In the genomic region with DNA sequence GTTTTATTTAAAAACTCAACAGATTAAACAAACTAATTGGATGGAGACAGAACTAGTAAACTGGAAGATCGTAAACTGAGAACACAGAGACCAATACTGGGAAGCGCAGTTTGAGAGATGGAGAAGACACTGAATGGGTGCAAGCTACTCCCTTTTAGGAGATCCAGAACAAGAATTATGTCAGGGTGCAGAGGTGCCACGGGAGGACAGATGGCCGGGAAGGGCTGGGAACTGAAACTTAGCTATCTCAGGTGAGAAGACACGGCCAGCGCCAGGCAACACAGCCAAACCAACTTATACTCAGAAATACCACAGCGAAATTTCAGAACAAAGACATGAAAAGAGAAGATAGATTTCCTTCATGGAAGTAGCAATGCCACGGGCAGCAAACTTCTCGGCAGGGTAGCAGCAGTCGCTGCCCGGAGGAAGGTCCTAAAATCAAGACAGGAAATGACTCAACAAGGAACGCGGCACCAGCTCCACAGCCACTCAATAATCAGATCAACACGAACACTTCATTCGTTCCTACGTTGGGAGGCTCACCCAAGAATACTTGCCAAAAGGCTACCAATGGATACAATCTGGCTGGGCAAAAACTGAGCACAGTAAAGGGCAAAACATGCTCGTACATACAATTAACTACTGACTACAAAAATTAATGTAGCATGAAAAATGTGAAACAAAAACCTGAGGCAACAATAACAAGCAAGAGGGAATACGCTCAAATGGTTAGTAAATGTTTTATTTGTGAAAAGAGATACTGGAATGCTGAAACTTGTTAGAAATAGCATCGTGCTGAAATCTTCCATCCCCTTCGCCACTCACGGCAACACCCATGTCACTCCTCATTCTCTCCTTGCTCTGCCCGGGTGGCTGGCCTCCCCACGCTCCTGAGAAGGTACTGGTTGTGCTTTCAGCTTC, we compare ENCODE assay signal across 9 cellular contexts. TPM values are rescaled to one million over a fixed set of nuclear protein-coding genes. Genes with fewer than 3 reads are reported as not detected.
DNase-seq lines count a peak whose midpoint lies in the region; ATAC-seq, FAIRE-seq and TF ChIP-seq lines count a peak whose summit lies in the region.
"Had no signal": no experiment of that assay in that cellular context is flagged by ENCODE, and none has a peak within 500 bp of the region (broad histone marks: within the 10 kb centered on the region; RNA-seq: fewer than 3 reads in every experiment).

No MANE protein-coding gene starts in this region.

- CTCF ChIA-PET in K562 (lab: Yijun Ruan, JAX; ENCODE audit: low intra/inter-chr PET ratio) = no interaction called here

- TF ChIP-seq RAD21 in K562 (CRISPR knock-in tag; conservative IDR thresholded peaks at IDR 0.05 in 1 of 2, IDR thresholded peaks at IDR 0.05 in 1 of 2) = no peak

- H3K9me3 ChIP-seq in NT2/D1 (ENCODE audit: insufficient read depth, low read length) (no peaks in the 10 kb centered on the region), K562 (replicated peaks; ENCODE audit: control insufficient read depth, insufficient read depth, low read depth, low read length) (no peaks in the 10 kb centered on the region), uterus (no peaks in the 10 kb centered on the region)

- peak; percentile 64 for ATAC-seq in K562

- peak overlapping the region; percentile 90 for H3K4me3 Mint-ChIP-seq in mesothelial cell of epicardium

- TF ChIP-seq CTCF in K562 (IDR thresholded peaks at IDR 0.05 in 2 of 3, conservative IDR thresholded peaks at IDR 0.05 in 1 of 3; ENCODE audit: insufficient read depth in 2 of 3, low read depth in 1 of 3, low read length in 3 of 3) (no peak), mesothelial cell of epicardium (IDR thresholded peaks at IDR 0.05; ENCODE audit: unreplicated experiment) (no peak), uterus (IDR thresholded peaks at IDR 0.05) (no peak)

- intact Hi-C loops in K562 (cut with micrococcal nuclease) = no loop called here
- intact Hi-C loops in uterus (cut with DNase I; ENCODE audit: low total_unique reads) = no loop called here

- H3K9ac ChIP-seq in NT2/D1 (ENCODE audit: insufficient read length, low read depth) (peak overlapping the region; percentile 50), K562 (ENCODE audit: insufficient read depth in 1 of 2, low read depth in 2 of 2, low read length in 2 of 2) (peak overlapping the region; percentile 87 to 95; a peak in 3 of 4 replicates)

- peaks cover 13% of the 10 kb centered on the region for H4K20me1 ChIP-seq in K562 (replicated peaks; ENCODE audit: control insufficient read depth, insufficient read depth, low read length)

- H3K4me1 ChIP-seq in NT2/D1 (ENCODE audit: insufficient read depth, insufficient read length) = peaks cover 6% of the 10 kb centered on the region
- peaks cover 25 to 29% of the 10 kb centered on the region in 2 experiments; a peak in 4 of 5 replicates for H3K4me1 ChIP-seq in K562 (replicated peaks in 1 of 2; ENCODE audit: control insufficient read depth in 2 of 2, insufficient read depth in 2 of 2, low read length in 2 of 2)
- no peaks in the 10 kb centered on the region for H3K4me1 ChIP-seq in uterus

- peak overlapping the region; percentile 53 for H3K27ac Mint-ChIP-seq in mesothelial cell of epicardium

- H3K27ac ChIP-seq in K562 (ENCODE audit: extremely low read depth, low read depth, low read length) (peak overlapping the region; percentile 98), uterus (no peak overlapping the region)

- H3K36me3 ChIP-seq in NT2/D1 (ENCODE audit: insufficient read depth, insufficient read length, low read length) (peaks cover 36% of the 10 kb centered on the region), K562 (ENCODE audit: control insufficient read depth, insufficient read depth, low read length) (peaks cover 31% of the 10 kb centered on the region; the same call in 2 of the 3 replicates), uterus (no peaks in the 10 kb centered on the region)

- DNase-seq in SKM-1 treated with dmso at 0.1 percent for 144 hours (lab: John Stamatoyannopoulos, UW; ENCODE audit: unreplicated experiment) (peak; percentile 36), SKM-1 (lab: John Stamatoyannopoulos, UW; ENCODE audit: unreplicated experiment) (no peak), NT2/D1 (ENCODE audit: low read depth, low spot score) (no peak), K562 (ENCODE audit: extremely low read depth in 1 of 4, low spot score in 3 of 4) (peak in 2 of 4 experiments; percentile 52 to 74), mesothelial cell of epicardium (ENCODE audit: low spot score in 2 of 2, unreplicated experiment in 2 of 2) (no peak), uterus (no peak), GM19240 (ENCODE audit: insufficient read length, low spot score) (no peak), NCI-H510A treated with DMSO at 0.1 percent for 48 hours (lab: John Stamatoyannopoulos, UW) (no peak)

- H3K4me3 ChIP-seq in NT2/D1 (ENCODE audit: insufficient read length, low read depth) (peak overlapping the region; percentile 91), K562 (peak overlapping the region; percentile 82), uterus (no peak overlapping the region)

- peaks cover 34% of the 10 kb centered on the region for H3K4me1 Mint-ChIP-seq in mesothelial cell of epicardium

- POLR2A ChIA-PET in K562 (lab: Yijun Ruan, JAX) = interaction anchor here (0.7 to 1.0 kb wide), 2 partner anchors 33 to 48 kb away, joined by 3 to 4 read pairs; no protein-coding TSS in a partner anchor

- no TSS peak for BruUV-seq in K562 (replicated peaks; lab: Mats Ljungman, UMichigan)

- H3K27me3 Mint-ChIP-seq in mesothelial cell of epicardium (ENCODE audit: low read depth) = no peaks in the 10 kb centered on the region

- 2% methylated on average over 18 of the region's 23 CpGs for WGBS in K562 (ENCODE audit: insufficient coverage, low coverage, missing lambda C conversion rate)

- H3K36me3 Mint-ChIP-seq in mesothelial cell of epicardium = peaks cover 17% of the 10 kb centered on the region

- peaks cover 61% of the 10 kb centered on the region for H3K79me2 ChIP-seq in K562 (ENCODE audit: control insufficient read depth, insufficient read depth, low read length)

- in situ Hi-C loops in K562 (cut with MboI) = no loop called here

- peak; percentile 81 for FAIRE-seq in K562 (lab: Jason Lieb, UNC)
- FAIRE-seq: colon had no signal

- H3K27me3 ChIP-seq in NT2/D1 (ENCODE audit: insufficient read depth, insufficient read length) (no peaks in the 10 kb centered on the region), K562 (ENCODE audit: control insufficient read depth in 2 of 2, insufficient read depth in 2 of 2, low read length in 2 of 2) (no peaks in the 10 kb centered on the region), uterus (no peaks in the 10 kb centered on the region)

- no peaks in the 10 kb centered on the region for H3K9me3 Mint-ChIP-seq in mesothelial cell of epicardium

- TF ChIP-seq POLR2A in K562 (conservative IDR thresholded peaks at IDR 0.05) = peak; percentile 59
- no peak for TF ChIP-seq POLR2A in uterus (IDR thresholded peaks at IDR 0.05)

- no peak overlapping the region for H2AFZ ChIP-seq in K562 (ENCODE audit: low read depth, low read length)

- H3K4me2 ChIP-seq in K562 (ENCODE audit: insufficient read depth, low read length) = peak overlapping the region; percentile 94

- no peak; the same call in 1 of the 2 replicates for TF ChIP-seq EP300 in K562 (IDR thresholded peaks at IDR 0.05; ENCODE audit: low read length)

- peaks cover 5% of the 10 kb centered on the region for H3K9me1 ChIP-seq in K562 (ENCODE audit: control insufficient read depth, insufficient read depth, low read length)

RNA-seq across cellular contexts. Expression of a gene that starts 2.2 kb away (rescaled TPM):
- total RNA-seq in K562 (2011; cell fraction: chromatin; rRNA removed; ENCODE audit: low replicate concordance) = 8.1 and 11.5 TPM in 2 replicates
- 4.9 and 5.3 TPM in 2 replicates for total RNA-seq in K562 (2011; cell fraction: nucleolus; rRNA removed)
- total RNA-seq in K562 (2011; cell fraction: nucleoplasm; rRNA removed) = 4.6 and 5.2 TPM in 2 replicates
- total RNA-seq in K562 (2014; rRNA removed) (1.00 and 2.2 TPM in 2 replicates), K562 (2014; rRNA removed; fragmentation: Illumina TruSeq; extraction: Trizol) (1.3 and 1.5 TPM in 2 replicates), K562 (2015; rRNA removed; fragmentation: Illumina TruSeq; extraction: Trizol) (1.2 and 1.3 TPM in 2 replicates), K562 (2021) (2.3 TPM in 2 replicates), mesothelial cell of epicardium (15.2 to 17.0 TPM (median 16.1 TPM) in 3 replicates), uterus (10 to 100 TPM in 3 of 4 donors, under 1 TPM in 1; 0.59 to 32.6 (median 15.3) TPM)
- polyA plus RNA-seq in K562 (2011; rRNA removed) (2.2 and 2.3 TPM in 2 replicates), K562 (2014; fragmentation: Illumina TruSeq; extraction: Trizol) (1.4 and 2.6 TPM in 2 replicates), K562 (2014; fragmentation: Nextera tagmentation; extraction: Ambion mirVana) (under 1 TPM; 0.10 to 0.38 TPM), K562 (2014; rRNA removed) (1.7 and 2.7 TPM in 2 replicates)
- polyA plus RNA-seq in K562 (2011; cell fraction: cytosol; rRNA removed) = 1.8 and 2.2 TPM in 2 replicates
- polyA plus RNA-seq in K562 (2011; cell fraction: nucleus; rRNA removed) = 7.7 and 13.9 TPM in 2 replicates
- 1.8 and 5.9 TPM in 2 replicates for polyA plus RNA-seq in K562 (2012)
- polyA minus RNA-seq in K562 (2011; rRNA and poly(A)+ RNA removed) = 0.93 and 1.4 TPM in 2 replicates
- polyA minus RNA-seq in K562 (2011; cell fraction: cytosol; rRNA and poly(A)+ RNA removed) = 0.86 TPM in 1 of 2 replicates, not detected in the other
- 2.7 and 3.3 TPM in 2 replicates for polyA minus RNA-seq in K562 (2011; cell fraction: nucleus; rRNA and poly(A)+ RNA removed)

RNA-seq across cellular contexts. Expression of a gene that starts 22.1 kb away (rescaled TPM):
- total RNA-seq in K562 (2011; cell fraction: chromatin; rRNA removed; ENCODE audit: low replicate concordance) = 6.5 and 11.6 TPM in 2 replicates
- 13.8 and 19.2 TPM in 2 replicates for total RNA-seq in K562 (2011; cell fraction: nucleolus; rRNA removed)
- total RNA-seq in K562 (2011; cell fraction: nucleoplasm; rRNA removed) = 12.1 and 15.1 TPM in 2 replicates
- total RNA-seq in K562 (2014; rRNA removed) (15.4 and 20.6 TPM in 2 replicates), K562 (2014; rRNA removed; fragmentation: Illumina TruSeq; extraction: Trizol) (4.5 and 5.1 TPM in 2 replicates), K562 (2015; rRNA removed; fragmentation: Illumina TruSeq; extraction: Trizol) (6.5 and 8.3 TPM in 2 replicates), K562 (2021) (11.5 and 14.1 TPM in 2 replicates), mesothelial cell of epicardium (8.0 to 9.9 TPM (median 8.4 TPM) in 3 replicates), uterus (10 to 100 TPM in 1 of 4 donors, 1 to 10 TPM in 2, under 1 TPM in 1; 0.51 to 17.2 (median 3.2) TPM)
- polyA plus RNA-seq in K562 (2011; rRNA removed) (8.2 and 8.9 TPM in 2 replicates), K562 (2014; fragmentation: Illumina TruSeq; extraction: Trizol) (4.7 and 9.7 TPM in 2 replicates), K562 (2014; fragmentation: Nextera tagmentation; extraction: Ambion mirVana) (1 to 10 TPM; 1.5 to 2.4 TPM), K562 (2014; rRNA removed) (18.5 and 20.9 TPM in 2 replicates)
- polyA plus RNA-seq in K562 (2011; cell fraction: cytosol; rRNA removed) = 5.6 and 6.4 TPM in 2 replicates
- 12.3 and 14.7 TPM in 2 replicates for polyA plus RNA-seq in K562 (2011; cell fraction: nucleus; rRNA removed)
- polyA plus RNA-seq in K562 (2012) = 11.5 and 18.9 TPM in 2 replicates
- 4.0 and 5.7 TPM in 2 replicates for polyA minus RNA-seq in K562 (2011; rRNA and poly(A)+ RNA removed)
- 3.5 and 3.9 TPM in 2 replicates for polyA minus RNA-seq in K562 (2011; cell fraction: cytosol; rRNA and poly(A)+ RNA removed)
- 8.2 and 8.3 TPM in 2 replicates for polyA minus RNA-seq in K562 (2011; cell fraction: nucleus; rRNA and poly(A)+ RNA removed)

Comparison
In these comparisons a context has a peak if more than half of its experiments do, and no peak if none do; other contexts are left out.
1. H3K4me3 ChIP-seq: peak in NT2/D1 (single experiment) and K562 (single experiment); none in uterus (0 of 2).